ENCODE assay signal across 1 cellular context in the genomic region with DNA sequence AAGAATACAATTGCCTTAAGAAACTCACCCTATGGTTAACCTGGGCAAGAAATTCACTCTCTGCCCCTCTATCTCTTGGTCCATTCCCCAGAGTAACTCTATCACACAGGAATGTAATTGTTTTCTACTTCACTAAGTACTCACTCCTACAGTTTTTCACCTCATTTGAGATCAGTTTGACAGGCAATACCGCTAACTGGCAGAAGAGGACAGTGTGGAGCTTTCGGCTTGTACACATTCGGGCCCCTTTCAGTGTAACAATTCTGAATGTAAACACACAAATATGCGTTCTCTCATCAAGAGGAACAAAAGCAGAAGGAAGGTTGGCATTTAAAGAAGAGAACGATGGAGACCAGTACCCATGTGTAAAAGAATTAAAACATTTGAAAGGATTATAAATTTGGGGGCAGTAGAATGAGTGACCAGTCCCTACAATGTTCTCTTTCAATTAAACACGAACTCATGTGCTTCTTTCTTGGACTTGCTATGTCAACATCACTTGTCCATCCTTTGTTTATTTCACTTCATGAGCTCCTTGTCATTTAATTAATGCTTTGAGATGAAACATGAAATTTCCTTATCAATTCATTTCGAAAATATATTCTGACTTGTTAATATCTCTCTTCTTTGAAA.
TF ChIP-seq lines count a peak whose summit lies in the region.

No MANE protein-coding gene starts in this region.

TF ChIP-seq in HEK293, 187 proteins besides CTCF, POLR2A, EP300 and RAD21 (continued from another document):
- no peak for TF ChIP-seq ZNF324 (tag by site-specific recombination; IDR thresholded peaks at IDR 0.05)
- no peak for TF ChIP-seq KLF8 (tag by site-specific recombination; IDR thresholded peaks at IDR 0.05)
- TF ChIP-seq PATZ1 (tag by site-specific recombination; IDR thresholded peaks at IDR 0.05), result no peak
- no peak for TF ChIP-seq ZNF214 (tag by site-specific recombination; IDR thresholded peaks at IDR 0.05; ENCODE audit: borderline replicate concordance)
- no peak for TF ChIP-seq ZNF19 (tag by site-specific recombination; IDR thresholded peaks at IDR 0.05; ENCODE audit: low read depth)
- no peak for TF ChIP-seq ZNF624 (tag by site-specific recombination; IDR thresholded peaks at IDR 0.05)
- TF ChIP-seq ZNF362 (tag by site-specific recombination; IDR thresholded peaks at IDR 0.05), result no peak
- TF ChIP-seq OSR2 (tag by site-specific recombination; IDR thresholded peaks at IDR 0.05), result no peak
- no peak for TF ChIP-seq ZNF175 (tag by site-specific recombination; IDR thresholded peaks at IDR 0.05)
- TF ChIP-seq, protein P1, sequence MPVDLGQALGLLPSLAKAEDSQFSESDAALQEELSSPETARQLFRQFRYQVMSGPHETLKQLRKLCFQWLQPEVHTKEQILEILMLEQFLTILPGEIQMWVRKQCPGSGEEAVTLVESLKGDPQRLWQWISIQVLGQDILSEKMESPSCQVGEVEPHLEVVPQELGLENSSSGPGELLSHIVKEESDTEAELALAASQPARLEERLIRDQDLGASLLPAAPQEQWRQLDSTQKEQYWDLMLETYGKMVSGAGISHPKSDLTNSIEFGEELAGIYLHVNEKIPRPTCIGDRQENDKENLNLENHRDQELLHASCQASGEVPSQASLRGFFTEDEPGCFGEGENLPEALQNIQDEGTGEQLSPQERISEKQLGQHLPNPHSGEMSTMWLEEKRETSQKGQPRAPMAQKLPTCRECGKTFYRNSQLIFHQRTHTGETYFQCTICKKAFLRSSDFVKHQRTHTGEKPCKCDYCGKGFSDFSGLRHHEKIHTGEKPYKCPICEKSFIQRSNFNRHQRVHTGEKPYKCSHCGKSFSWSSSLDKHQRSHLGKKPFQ (tag by site-specific recombination; IDR thresholded peaks at IDR 0.05), result no peak
- TF ChIP-seq ZNF776 (tag by site-specific recombination; IDR thresholded peaks at IDR 0.05; ENCODE audit: borderline replicate concordance), result no peak
- TF ChIP-seq RBAK (tag by site-specific recombination; IDR thresholded peaks at IDR 0.05), result no peak
- TF ChIP-seq ZFHX2 (tag by site-specific recombination; conservative IDR thresholded peaks at IDR 0.05), result peak; percentile 34; the same call in 1 of the 2 replicates
- no peak for TF ChIP-seq ZNF391 (tag by site-specific recombination; IDR thresholded peaks at IDR 0.05; ENCODE audit: borderline replicate concordance, low read depth)
- TF ChIP-seq ZNF2 (tag by site-specific recombination; IDR thresholded peaks at IDR 0.05), result 0 out of 2 replicates have a peak, but pooled peaks have one; percentile 63
- no peak for TF ChIP-seq ZNF629 (tag by site-specific recombination; IDR thresholded peaks at IDR 0.05)
- TF ChIP-seq ZFP3 (tag by site-specific recombination; IDR thresholded peaks at IDR 0.05; ENCODE audit: low read depth), result no peak
- TF ChIP-seq ZBTB48 (tag by site-specific recombination; IDR thresholded peaks at IDR 0.05), result no peak
- TF ChIP-seq, protein P2, sequence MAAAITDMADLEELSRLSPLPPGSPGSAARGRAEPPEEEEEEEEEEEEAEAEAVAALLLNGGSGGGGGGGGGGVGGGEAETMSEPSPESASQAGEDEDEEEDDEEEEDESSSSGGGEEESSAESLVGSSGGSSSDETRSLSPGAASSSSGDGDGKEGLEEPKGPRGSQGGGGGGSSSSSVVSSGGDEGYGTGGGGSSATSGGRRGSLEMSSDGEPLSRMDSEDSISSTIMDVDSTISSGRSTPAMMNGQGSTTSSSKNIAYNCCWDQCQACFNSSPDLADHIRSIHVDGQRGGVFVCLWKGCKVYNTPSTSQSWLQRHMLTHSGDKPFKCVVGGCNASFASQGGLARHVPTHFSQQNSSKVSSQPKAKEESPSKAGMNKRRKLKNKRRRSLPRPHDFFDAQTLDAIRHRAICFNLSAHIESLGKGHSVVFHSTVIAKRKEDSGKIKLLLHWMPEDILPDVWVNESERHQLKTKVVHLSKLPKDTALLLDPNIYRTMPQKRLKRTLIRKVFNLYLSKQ (tag by site-specific recombination; IDR thresholded peaks at IDR 0.05; ENCODE audit: borderline replicate concordance), result no peak
- TF ChIP-seq ZSCAN5A (tag by site-specific recombination; IDR thresholded peaks at IDR 0.05), result no peak
- TF ChIP-seq ZSCAN16 (tag by site-specific recombination; IDR thresholded peaks at IDR 0.05), result no peak
- TF ChIP-seq ZNF398 (tag by site-specific recombination; IDR thresholded peaks at IDR 0.05), result no peak
TF ChIP-seq in HEK293: peak in this region for 5.
